ENCODE assay signal across 12 cellular contexts in genomic region chr6:14875678-14876063, GRCh38.
DNase-seq lines count a peak whose midpoint lies in the region; ATAC-seq and TF ChIP-seq lines count a peak whose summit lies in the region.
"Had no signal": no experiment of that assay in that cellular context is flagged by ENCODE, and none has a peak within 500 bp of the region (broad histone marks: within the 10 kb centered on the region; RNA-seq: fewer than 3 reads in every experiment).

No MANE protein-coding gene starts in this region.

- no peak for TF ChIP-seq CTCF in dorsolateral prefrontal cortex (IDR thresholded peaks at IDR 0.05 in 54 of 56, conservative IDR thresholded peaks at IDR 0.05 in 2 of 56; ENCODE audit: low read depth in 1 of 56, partially characterized antibody in 56 of 56)

- no peak overlapping the region for H3K4me3 Mint-ChIP-seq in activated naive CD4-positive, alpha-beta T cell treated with anti-CD3 and anti-CD28 coated beads for 36 hours

- intact Hi-C loops in activated naive CD4-positive, alpha-beta T cell treated with anti-CD3 and anti-CD28 coated beads for 36 hours (cut with micrococcal nuclease), result loop anchor here (1.0 to 10.0 kb wide), 18 partner anchors 54 to 1782 kb away; partner anchors contain the start of gene CD83
- intact Hi-C loops in dorsolateral prefrontal cortex (cut with DNase I), result no loop called here

- H3K4me3 ChIP-seq in dorsolateral prefrontal cortex, result no peak overlapping the region
- H3K4me3 ChIP-seq: lung had no signal

- DNase-seq in activated naive CD4-positive, alpha-beta T cell treated with anti-CD3 and anti-CD28 coated beads for 36 hours, result peak; percentile 68
- no peak for DNase-seq in activated naive CD4-positive, alpha-beta T cell (lab: John Stamatoyannopoulos, UW)
- peak; percentile 63 for DNase-seq in stimulated activated CD4-positive, alpha-beta T cell treated with anti-CD3 and anti-CD28 coated beads, Interleukin-4, amount 100 ng/mL, for 24 hours
- no peak for DNase-seq in iPS-NIHi7 (ENCODE audit: extremely low spot score)
- no peak for DNase-seq in dorsolateral prefrontal cortex
- DNase-seq in inferior parietal cortex (ENCODE audit: extremely low spot score), result no peak
- DNase-seq: anterior cingulate cortex, NCI-H226 had no signal

- H3K27ac ChIP-seq in dorsolateral prefrontal cortex, result no peak overlapping the region

- peak overlapping the region; percentile 84 for H3K27ac Mint-ChIP-seq in activated naive CD4-positive, alpha-beta T cell treated with anti-CD3 and anti-CD28 coated beads for 36 hours

- no peaks in the 10 kb centered on the region for H3K36me3 Mint-ChIP-seq in activated naive CD4-positive, alpha-beta T cell treated with anti-CD3 and anti-CD28 coated beads for 36 hours (ENCODE audit: low read depth)

- H3K9me3 Mint-ChIP-seq in activated naive CD4-positive, alpha-beta T cell treated with anti-CD3 and anti-CD28 coated beads for 36 hours, result no peaks in the 10 kb centered on the region

- no peaks in the 10 kb centered on the region for H3K27me3 ChIP-seq in dorsolateral prefrontal cortex

- H3K27me3 Mint-ChIP-seq in activated naive CD4-positive, alpha-beta T cell treated with anti-CD3 and anti-CD28 coated beads for 36 hours (ENCODE audit: low read depth), result no peaks in the 10 kb centered on the region

- CTCF ChIA-PET in activated naive CD4-positive, alpha-beta T cell treated with anti-CD3 and anti-CD28 coated beads for 36 hours (lab: Charles Lee), result interaction anchor here (0.6 to 0.7 kb wide), 2 partner anchors 333 to 513 kb away, joined by 3 read pairs; no protein-coding TSS in a partner anchor

- peaks cover 68% of the 10 kb centered on the region for H3K4me1 Mint-ChIP-seq in activated naive CD4-positive, alpha-beta T cell treated with anti-CD3 and anti-CD28 coated beads for 36 hours (ENCODE audit: low read depth)

- ATAC-seq in GM21723 (IDR thresholded peaks at IDR 0.05; ENCODE audit: unreplicated experiment), result peak; percentile 63
- ATAC-seq in HG03439 (IDR thresholded peaks at IDR 0.05; ENCODE audit: unreplicated experiment), result peak; percentile 60
- ATAC-seq: HepG2 had no signal

Comparison
In these comparisons a context has a peak if more than half of its experiments do, and no peak if none do; other contexts are left out.
1. DNase-seq: peak in activated naive CD4-positive, alpha-beta T cell treated with anti-CD3 and anti-CD28 coated beads for 36 hours (single experiment) and stimulated activated CD4-positive, alpha-beta T cell treated with anti-CD3 and anti-CD28 coated beads, Interleukin-4, amount 100 ng/mL, for 24 hours (single experiment); none in activated naive CD4-positive, alpha-beta T cell (0 of 4), iPS-NIHi7 (single experiment), dorsolateral prefrontal cortex (0 of 10) and inferior parietal cortex (single experiment).